In genomic region chr7:104982773-104983619, GRCh38 we compare ENCODE assay signal across 8 cellular contexts. TPM values are rescaled to one million over a fixed set of nuclear protein-coding genes. Genes with fewer than 3 reads are reported as not detected.
DNase-seq lines count a peak whose midpoint lies in the region; ATAC-seq and TF ChIP-seq lines count a peak whose summit lies in the region.

No MANE protein-coding gene starts in this region.

- peak overlapping the region; percentile 97 for H3K27ac ChIP-seq in AG04450 (ENCODE audit: low read depth, low read length)
- peak overlapping the region; percentile 84 for H3K27ac ChIP-seq in HEK293 (ENCODE audit: extremely low read depth, low read depth, low read length)
- no peak overlapping the region for H3K27ac ChIP-seq in gastrocnemius medialis

- TF ChIP-seq CTCF in AG04450 (IDR thresholded peaks at IDR 0.05; ENCODE audit: low read depth, low read length) (no peak), HEK293 (tag by site-specific recombination; IDR thresholded peaks at IDR 0.05) (no peak), foreskin fibroblast (IDR thresholded peaks at IDR 0.05; ENCODE audit: low read depth, low read length) (no peak), gastrocnemius medialis (IDR thresholded peaks at IDR 0.05 in 4 of 5, conservative IDR thresholded peaks at IDR 0.05 in 1 of 5) (no peak)

- H3K36me3 ChIP-seq in HEK293 (ENCODE audit: control insufficient read depth in 2 of 2, insufficient read depth in 1 of 2, low read length in 2 of 2) (peaks cover 0 to 6% of the 10 kb centered on the region in 2 experiments; a peak in 1 of 3 replicates), gastrocnemius medialis (no peaks in the 10 kb centered on the region)

- H3K4me3 ChIP-seq in AG04450 (ENCODE audit: low read depth, low read length) (peak overlapping the region; percentile 70), HEK293 (ENCODE audit: low read depth, low read length) (peak overlapping the region; percentile 74), foreskin fibroblast (ENCODE audit: low read depth in 1 of 2, low read length in 2 of 2) (peak overlapping the region; percentile 61 to 67), gastrocnemius medialis (peak overlapping the region; percentile 68 to 82 (median 77))

- CTCF ChIA-PET in AG04450 (lab: Charles Lee) (interaction anchor here (0.5 to 4.3 kb wide), 9 partner anchors 10 to 421 kb away, joined by 3 to 38 read pairs (median 7); no protein-coding TSS in a partner anchor), HEK293 (lab: Yijun Ruan, JAX) (interaction anchor here (0.5 to 2.4 kb wide), 13 partner anchors 8 to 548 kb away, joined by 3 to 9 read pairs (median 3); no protein-coding TSS in a partner anchor)

- no peaks in the 10 kb centered on the region for H3K27me3 ChIP-seq in AG04450 (ENCODE audit: control insufficient read depth, insufficient read depth, low read length)
- H3K27me3 ChIP-seq in gastrocnemius medialis, result no peaks in the 10 kb centered on the region

- in situ Hi-C loops in gastrocnemius medialis (cut with MboI; ENCODE audit: low sequenced_read_pairs in 4 of 4), result loop anchor here in 3 of 4 donors (5.0 to 25.0 kb wide), 5 partner anchors 34 to 1129 kb away; partner anchors contain the start of gene SYPL1 (in 1 of the 3)

- no peak for TF ChIP-seq POLR2A in gastrocnemius medialis (IDR thresholded peaks at IDR 0.05)

- no peak for ATAC-seq in gastrocnemius medialis

- no peak for DNase-seq in AG04450 (ENCODE audit: low read depth, low spot score)
- peak; percentile 81 for DNase-seq in SW480 (ENCODE audit: low spot score)
- no peak for DNase-seq in foreskin fibroblast
- no peak for DNase-seq in gastrocnemius medialis
- no peak for DNase-seq in COLO668 (lab: John Stamatoyannopoulos, UW; ENCODE audit: unreplicated experiment)
- DNase-seq in HUDEP-2 (lab: John Stamatoyannopoulos, UW; ENCODE audit: unreplicated experiment in 76 of 76), result no peak
- DNase-seq in stimulated activated CD4-positive, alpha-beta T cell treated with anti-CD3 and anti-CD28 coated beads, Interleukin-12 subunit alpha, Interleukin-12 subunit beta, amount 100 ng/mL, for 4 hours, result no peak

- H3K4me1 ChIP-seq in HEK293 (ENCODE audit: control insufficient read depth, insufficient read depth, low read length) (peaks cover 49% of the 10 kb centered on the region), gastrocnemius medialis (peaks cover 45 to 53% of the 10 kb centered on the region in 2 donors)

- intact Hi-C loops in gastrocnemius medialis (cut with DNase I; ENCODE audit: low total_unique reads), result loop anchor here (2.0 to 5.0 kb wide), 3 partner anchors 284 to 406 kb away; partner anchors contain the start of gene SRPK2

- POLR2A ChIA-PET in AG04450 (lab: Yijun Ruan, JAX), result interaction anchor here (0.8 to 4.1 kb wide), 5 partner anchors 10 to 511 kb away, joined by 3 to 31 read pairs (median 11); partner anchors contain the start of gene KMT2E
- POLR2A ChIA-PET in HEK293 (lab: Yijun Ruan, JAX), result interaction anchor here (0.9 to 5.6 kb wide), 5 partner anchors 10 to 153 kb away, joined by 3 to 92 read pairs (median 4); partner anchors contain the start of gene KMT2E

- H3K9me3 ChIP-seq in AG04450 (ENCODE audit: control insufficient read depth, insufficient read depth, low read length), result no peaks in the 10 kb centered on the region
- H3K9me3 ChIP-seq in HEK293 (ENCODE audit: control insufficient read depth, insufficient read depth, low read depth, low read length), result no peaks in the 10 kb centered on the region
- H3K9me3 ChIP-seq in gastrocnemius medialis, result no peaks in the 10 kb centered on the region

TF ChIP-seq in HEK293, 187 proteins besides CTCF, POLR2A, EP300 and RAD21:
- 0 out of 2 replicates have a peak, but pooled peaks have one; percentile 0 for TF ChIP-seq GLIS1 (tag by site-specific recombination; IDR thresholded peaks at IDR 0.05)
- TF ChIP-seq ZNF394 (tag by site-specific recombination; IDR thresholded peaks at IDR 0.05; ENCODE audit: borderline replicate concordance), result no peak
- TF ChIP-seq ZNF175 (tag by site-specific recombination; IDR thresholded peaks at IDR 0.05), result no peak

RNA-seq across cellular contexts. Expression of gene KMT2E, which starts 31.0 kb away (rescaled TPM):
- polyA plus RNA-seq in AG04450 (2011; rRNA removed), result 13.8 and 24.1 TPM in 2 replicates
- 74.9 and 89.4 TPM in 2 replicates for polyA minus RNA-seq in AG04450 (2011; rRNA and poly(A)+ RNA removed)
- 10 to 100 TPM; 29.7 to 72.1 (median 38.0) TPM for total RNA-seq in gastrocnemius medialis

Comparison
In these comparisons a context has a peak if more than half of its experiments do, and no peak if none do; other contexts are left out.
1. H3K27ac ChIP-seq: peak in AG04450 (single experiment) and HEK293 (single experiment); none in gastrocnemius medialis (0 of 4).
2. Peak in every context shown above with its lines, with median percentiles within 50 percentile points of each other: H3K4me3 ChIP-seq.